27 cellular contexts compared by ENCODE assay signal in the genomic region with DNA sequence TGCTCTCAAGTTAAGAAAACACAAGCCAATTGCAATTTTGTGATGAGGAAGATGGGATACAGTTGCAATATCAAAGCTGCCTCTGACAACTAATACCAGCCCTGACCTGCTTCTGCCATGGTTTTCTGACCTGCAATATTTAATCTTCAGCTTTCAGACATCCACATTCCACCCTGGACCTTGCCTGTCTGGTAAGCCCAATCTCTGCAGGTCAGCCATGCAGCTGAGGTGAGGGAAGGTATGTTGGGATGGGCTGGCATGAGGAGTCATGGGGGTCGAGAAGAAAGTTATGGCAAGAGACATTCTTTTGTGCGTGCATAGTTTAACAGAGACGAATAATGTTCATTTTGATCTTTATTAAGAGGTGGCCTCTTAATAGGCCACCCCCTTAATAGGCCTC. TPM values are rescaled to one million over a fixed set of nuclear protein-coding genes. Genes with fewer than 3 reads are reported as not detected.
"Had no signal": no experiment of that assay in that cellular context is flagged by ENCODE, and none has a peak within 500 bp of the region (broad histone marks: within the 10 kb centered on the region; RNA-seq: fewer than 3 reads in every experiment).

No MANE protein-coding gene starts in this region.

- H3K9me3 ChIP-seq: esophagus squamous epithelium, heart right ventricle, left lung, psoas muscle, sigmoid colon, testis, tibial nerve had no signal

- H3K4me1 Mint-ChIP-seq: stimulated activated effector memory CD8-positive, alpha-beta T cell treated with anti-CD3 and anti-CD28 coated beads, Interleukin-12 subunit alpha, Interleukin-12 subunit beta, amount 100 ng/mL, for 72 hours had no signal

- H2AFZ ChIP-seq: neural progenitor cell had no signal

- H3K4me2 ChIP-seq: neural progenitor cell had no signal

- H3K36me3 ChIP-seq: esophagus squamous epithelium, heart right ventricle, left lung, neural progenitor cell, sigmoid colon, tibial nerve had no signal

- H3K4me3 ChIP-seq: coronary artery, esophagus squamous epithelium, heart right ventricle, left lung, neural progenitor cell, psoas muscle, sigmoid colon, testis, tibial nerve had no signal

- ATAC-seq: effector memory CD8-positive, alpha-beta T cell; heart right ventricle; left cardiac atrium; left lung; natural killer cell treated with Interleukin-12 subunit alpha and Interleukin-12 subunit beta and Interleukin-15 and Interleukin-18, amount 100 ng/mL, for 72 hours; psoas muscle; right cardiac atrium; stimulated activated effector memory CD8-positive, alpha-beta T cell treated with anti-CD3 and anti-CD28 coated beads, Interleukin-12 subunit alpha, Interleukin-12 subunit beta, amount 100 ng/mL, for 72 hours; stimulated activated naive CD8-positive, alpha-beta T cell treated with anti-CD3 and anti-CD28 coated beads, Interleukin-15, Interleukin-2, amounts not matched to agents 100 U/mL and 50 U/mL, for 24 hours had no signal

- H3K27ac Mint-ChIP-seq: effector memory CD8-positive, alpha-beta T cell; natural killer cell treated with Interleukin-12 subunit alpha and Interleukin-12 subunit beta and Interleukin-15 and Interleukin-18, amount 100 ng/mL, for 72 hours; neural progenitor cell; stimulated activated effector memory CD8-positive, alpha-beta T cell treated with anti-CD3 and anti-CD28 coated beads, Interleukin-12 subunit alpha, Interleukin-12 subunit beta, amount 100 ng/mL, for 72 hours had no signal

- H3K4me1 ChIP-seq: left lung, neural progenitor cell, sigmoid colon had no signal

- H3K9me3 Mint-ChIP-seq: stimulated activated effector memory CD8-positive, alpha-beta T cell treated with anti-CD3 and anti-CD28 coated beads, Interleukin-12 subunit alpha, Interleukin-12 subunit beta, amount 100 ng/mL, for 72 hours had no signal

- DNase-seq: dermis blood vessel endothelial cell; effector memory CD8-positive, alpha-beta T cell; erythroblast; esophagus squamous epithelium; foreskin melanocyte; glutamatergic neuron; heart right ventricle; hippocampal formation; left cardiac atrium; left lung; mammary epithelial cell; psoas muscle; right cardiac atrium; sigmoid colon; stimulated activated CD4-positive, alpha-beta T cell treated with anti-CD3 and anti-CD28 coated beads, Interleukin-2, amount 100 ng/mL, for 24 hours; stimulated activated CD4-positive, alpha-beta T cell treated with anti-CD3 and anti-CD28 coated beads, Interleukin-4, amount 100 ng/mL, for 24 hours; stimulated activated naive CD8-positive, alpha-beta T cell treated with anti-CD3 and anti-CD28 coated beads, Interleukin-15, Interleukin-2, amounts not matched to agents 100 U/mL and 50 U/mL, for 24 hours; substantia nigra; testis had no signal

- H3K27ac ChIP-seq: coronary artery, esophagus squamous epithelium, heart right ventricle, left lung, neural progenitor cell, psoas muscle, sigmoid colon, testis had no signal

- H3K36me3 Mint-ChIP-seq: natural killer cell treated with Interleukin-12 subunit alpha and Interleukin-12 subunit beta and Interleukin-15 and Interleukin-18, amount 100 ng/mL, for 72 hours; neural progenitor cell; stimulated activated effector memory CD8-positive, alpha-beta T cell treated with anti-CD3 and anti-CD28 coated beads, Interleukin-12 subunit alpha, Interleukin-12 subunit beta, amount 100 ng/mL, for 72 hours had no signal

- H3K9ac ChIP-seq: neural progenitor cell had no signal

- H3K4me3 Mint-ChIP-seq: effector memory CD8-positive, alpha-beta T cell; natural killer cell treated with Interleukin-12 subunit alpha and Interleukin-12 subunit beta and Interleukin-15 and Interleukin-18, amount 100 ng/mL, for 72 hours; neural progenitor cell; stimulated activated effector memory CD8-positive, alpha-beta T cell treated with anti-CD3 and anti-CD28 coated beads, Interleukin-12 subunit alpha, Interleukin-12 subunit beta, amount 100 ng/mL, for 72 hours had no signal

- H3K27me3 Mint-ChIP-seq: natural killer cell treated with Interleukin-12 subunit alpha and Interleukin-12 subunit beta and Interleukin-15 and Interleukin-18, amount 100 ng/mL, for 72 hours had no signal

- H3K27me3 ChIP-seq: esophagus squamous epithelium, heart right ventricle, left lung, neural progenitor cell, sigmoid colon, testis, tibial nerve had no signal

RNA-seq across cellular contexts. Expression of a gene that starts 31.5 kb away (rescaled TPM):
- total RNA-seq: left cardiac atrium; mesenteric fat pad; natural killer cell treated with Interleukin-12 subunit alpha and Interleukin-12 subunit beta and Interleukin-15 and Interleukin-18, amount 100 ng/mL, for 72 hours; osteoblast; psoas muscle; ureter had no signal
